Comparison of ENCODE assay signal across 15 cellular contexts in the genomic region with DNA sequence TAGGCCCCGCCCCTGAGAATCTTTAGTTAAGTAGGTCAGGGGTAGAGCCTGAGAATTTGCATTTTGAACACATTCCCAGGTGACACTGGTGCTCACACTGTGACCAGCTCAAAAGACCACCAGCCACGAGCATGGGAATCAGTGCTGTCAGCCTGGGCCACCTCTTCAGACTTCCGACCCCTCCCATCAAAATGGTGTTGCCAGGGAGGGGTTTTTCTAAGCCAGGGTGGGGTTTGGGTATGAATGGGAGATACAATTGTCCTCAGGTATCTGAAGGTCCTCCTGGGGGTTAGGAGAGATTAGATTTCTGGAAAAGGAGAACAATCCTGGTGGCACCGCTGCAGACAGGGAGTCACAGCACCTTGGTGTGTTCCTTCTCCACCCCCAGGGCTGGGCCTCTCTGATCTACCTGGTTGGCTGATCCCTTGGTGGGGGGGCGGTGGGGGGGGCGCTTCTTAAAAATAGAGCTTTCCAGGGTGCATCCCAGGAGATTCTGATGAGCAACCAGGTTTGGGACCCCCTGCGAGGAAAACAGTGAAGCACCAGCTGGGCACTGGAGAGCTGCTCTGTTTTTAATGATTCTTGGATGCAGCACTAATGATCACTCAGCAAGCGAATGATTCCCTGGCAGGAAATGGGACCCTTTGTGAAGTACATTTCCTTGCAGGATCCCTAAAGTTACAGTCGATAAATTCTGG.
A peak's percentile ranks its signal among the peaks of the same experiment; 100 is the strongest.
DNase-seq lines count a peak whose midpoint lies in the region; ATAC-seq and TF ChIP-seq lines count a peak whose summit lies in the region.
"Had no signal": no experiment of that assay in that cellular context is flagged by ENCODE, and none has a peak within 500 bp of the region (broad histone marks: within the 10 kb centered on the region; RNA-seq: fewer than 3 reads in every experiment).

No MANE protein-coding gene starts in this region.

- H3K4ac ChIP-seq in mesenchymal stem cell (ENCODE audit: low read depth in 1 of 2, low read length in 2 of 2), result no peak overlapping the region

- H2BK12ac ChIP-seq in mesenchymal stem cell (ENCODE audit: low read length in 2 of 2), result no peak overlapping the region

- no peaks in the 10 kb centered on the region for H3K27me3 ChIP-seq in mesenchymal stem cell (ENCODE audit: control insufficient read depth in 1 of 2, insufficient read depth in 1 of 2, low read length in 2 of 2)

- DNase-seq in NCI-H2081 (lab: John Stamatoyannopoulos, UW) (peak; percentile 60 to 64), NCI-H2081 treated with DMSO at 0.1 percent for 48 hours (lab: John Stamatoyannopoulos, UW) (no peak), mesenchymal stem cell (no peak), Right ventricle myocardium inferior (ENCODE audit: missing footprints) (no peak)
- DNase-seq in stimulated activated naive CD8-positive, alpha-beta T cell treated with anti-CD3 and anti-CD28 coated beads, Interleukin-15, amount 100 ng/mL, for 72 hours, result no peak
- DNase-seq: activated naive CD4-positive, alpha-beta T cell treated with anti-CD3 and anti-CD28 coated beads, Interleukin-2, amount 50 U/mL, for 16 hours; naive B cell; NK-92 treated with Interleukin-12 subunit alpha and Interleukin-12 subunit beta, amount 100 ng/mL, for 24 hours; stimulated activated naive CD4-positive, alpha-beta T cell treated with Interleukin-2 at 50 U/mL for 16 hours had no signal

- H3K4me1 ChIP-seq in mesenchymal stem cell (ENCODE audit: control insufficient read depth, insufficient read depth, low read depth, low read length), result peaks cover 36% of the 10 kb centered on the region

- peak overlapping the region; percentile 27 for H3K9ac ChIP-seq in mesenchymal stem cell (ENCODE audit: low read length)

- H3K9me3 Mint-ChIP-seq in stimulated activated naive CD8-positive, alpha-beta T cell treated with anti-CD3 and anti-CD28 coated beads, Interleukin-15, amount 100 ng/mL, for 72 hours, result no peaks in the 10 kb centered on the region
- H3K9me3 Mint-ChIP-seq: CD8-positive, alpha-beta T cell; naive B cell had no signal

- H3K4me1 Mint-ChIP-seq in stimulated activated naive CD8-positive, alpha-beta T cell treated with anti-CD3 and anti-CD28 coated beads, Interleukin-15, amount 100 ng/mL, for 72 hours, result peaks cover 14% of the 10 kb centered on the region

- peak overlapping the region; percentile 21 for H2AK5ac ChIP-seq in mesenchymal stem cell (ENCODE audit: low read length, severe bottlenecking)

- peak overlapping the region; percentile 77 for H2BK15ac ChIP-seq in mesenchymal stem cell (ENCODE audit: low read depth, poor library complexity, severe bottlenecking)

- no peaks in the 10 kb centered on the region for H3K27me3 Mint-ChIP-seq in stimulated activated naive CD8-positive, alpha-beta T cell treated with anti-CD3 and anti-CD28 coated beads, Interleukin-15, amount 100 ng/mL, for 72 hours

- H3K27ac Mint-ChIP-seq in stimulated activated naive CD8-positive, alpha-beta T cell treated with anti-CD3 and anti-CD28 coated beads, Interleukin-15, amount 100 ng/mL, for 72 hours, result no peak overlapping the region
- H3K27ac Mint-ChIP-seq: CD8-positive, alpha-beta T cell had no signal

- H3K36me3 ChIP-seq in mesenchymal stem cell (ENCODE audit: control insufficient read depth in 1 of 2, insufficient read depth in 2 of 2, low read depth in 1 of 2, low read length in 2 of 2), result no peaks in the 10 kb centered on the region
- H3K36me3 ChIP-seq: SJCRH30 had no signal

- H3K9me3 ChIP-seq in mesenchymal stem cell (ENCODE audit: control insufficient read depth, low read length), result no peaks in the 10 kb centered on the region
- H3K9me3 ChIP-seq: SJCRH30 had no signal

- H3K79me1 ChIP-seq in mesenchymal stem cell (replicated peaks; ENCODE audit: low read length, poor library complexity, severe bottlenecking), result no peaks in the 10 kb centered on the region

- no peak overlapping the region for H3K14ac ChIP-seq in mesenchymal stem cell (ENCODE audit: low read length in 2 of 2)

- H4K91ac ChIP-seq in mesenchymal stem cell (ENCODE audit: low read length), result no peak overlapping the region

- no peak overlapping the region for H2BK5ac ChIP-seq in mesenchymal stem cell (ENCODE audit: low read depth, low read length, poor library complexity, severe bottlenecking)

- H3K23ac ChIP-seq in mesenchymal stem cell (ENCODE audit: low read length in 2 of 2), result no peak overlapping the region

- ATAC-seq in SK-N-SH treated with all-trans-retinoic acid at 6 μM for 48 hours (peak; percentile 7; the same call in 1 of the 3 replicates), GM21717 (IDR thresholded peaks at IDR 0.05; ENCODE audit: unreplicated experiment) (no peak), Right ventricle myocardium inferior (no peak)
- no peak for ATAC-seq in stimulated activated naive CD8-positive, alpha-beta T cell treated with anti-CD3 and anti-CD28 coated beads, Interleukin-15, amount 100 ng/mL, for 72 hours
- ATAC-seq: CD8-positive, alpha-beta T cell had no signal

- H3K27ac ChIP-seq in mesenchymal stem cell (ENCODE audit: low read length, poor library complexity, severe bottlenecking) (peak overlapping the region; percentile 43), temporal lobe (ENCODE audit: low read depth, low read length) (peak overlapping the region; percentile 95)
- H3K27ac ChIP-seq: 22Rv1, SJCRH30 had no signal

- 58% methylated on average over 8 of the region's 9 CpGs for WGBS in mesenchymal stem cell

- no peak overlapping the region for H3K18ac ChIP-seq in mesenchymal stem cell (ENCODE audit: low read depth in 1 of 2, low read length in 2 of 2)

- H3K4me2 ChIP-seq in mesenchymal stem cell (ENCODE audit: low read length, poor library complexity, severe bottlenecking), result peak overlapping the region; percentile 63

- H3K4me3 ChIP-seq in mesenchymal stem cell (ENCODE audit: insufficient read depth in 1 of 2, low read depth in 1 of 2, low read length in 2 of 2), result no peak overlapping the region
- H3K4me3 ChIP-seq: SJCRH30 had no signal

- no peak overlapping the region for H3K4me3 Mint-ChIP-seq in stimulated activated naive CD8-positive, alpha-beta T cell treated with anti-CD3 and anti-CD28 coated beads, Interleukin-15, amount 100 ng/mL, for 72 hours
- H3K4me3 Mint-ChIP-seq: CD8-positive, alpha-beta T cell; naive B cell had no signal

- no peak overlapping the region for H2BK120ac ChIP-seq in mesenchymal stem cell (ENCODE audit: low read depth, low read length)

- intact Hi-C loops in Right ventricle myocardium inferior (cut with DNase I), result no loop called here

- H2AFZ ChIP-seq in mesenchymal stem cell (ENCODE audit: low read depth, low read length), result no peak overlapping the region

- no peak overlapping the region for H4K8ac ChIP-seq in mesenchymal stem cell (ENCODE audit: low read length)

TF ChIP-seq in SK-N-SH treated with all-trans-retinoic acid at 6 μM for 48 hours, 23 proteins besides CTCF, POLR2A, EP300 and RAD21:
- TF ChIP-seq, protein P1, sequence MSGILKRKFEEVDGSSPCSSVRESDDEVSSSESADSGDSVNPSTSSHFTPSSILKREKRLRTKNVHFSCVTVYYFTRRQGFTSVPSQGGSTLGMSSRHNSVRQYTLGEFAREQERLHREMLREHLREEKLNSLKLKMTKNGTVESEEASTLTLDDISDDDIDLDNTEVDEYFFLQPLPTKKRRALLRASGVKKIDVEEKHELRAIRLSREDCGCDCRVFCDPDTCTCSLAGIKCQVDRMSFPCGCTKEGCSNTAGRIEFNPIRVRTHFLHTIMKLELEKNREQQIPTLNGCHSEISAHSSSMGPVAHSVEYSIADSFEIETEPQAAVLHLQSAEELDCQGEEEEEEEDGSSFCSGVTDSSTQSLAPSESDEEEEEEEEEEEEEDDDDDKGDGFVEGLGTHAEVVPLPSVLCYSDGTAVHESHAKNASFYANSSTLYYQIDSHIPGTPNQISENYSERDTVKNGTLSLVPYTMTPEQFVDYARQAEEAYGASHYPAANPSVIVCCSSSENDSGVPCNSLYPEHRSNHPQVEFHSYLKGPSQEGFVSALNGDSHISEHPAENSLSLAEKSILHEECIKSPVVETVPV (CRISPR knock-in tag; IDR thresholded peaks at IDR 0.05), result no peak

Comparison
In these comparisons a context has a peak if more than half of its experiments do, and no peak if none do; other contexts are left out.
1. DNase-seq: peak in NCI-H2081 (2 of 2); none in NCI-H2081 treated with DMSO at 0.1 percent for 48 hours (single experiment), mesenchymal stem cell (single experiment), stimulated activated naive CD8-positive, alpha-beta T cell treated with anti-CD3 and anti-CD28 coated beads, Interleukin-15, amount 100 ng/mL, for 72 hours (0 of 2) and Right ventricle myocardium inferior (single experiment).